1 cellular context compared by ENCODE assay signal in the genomic region with DNA sequence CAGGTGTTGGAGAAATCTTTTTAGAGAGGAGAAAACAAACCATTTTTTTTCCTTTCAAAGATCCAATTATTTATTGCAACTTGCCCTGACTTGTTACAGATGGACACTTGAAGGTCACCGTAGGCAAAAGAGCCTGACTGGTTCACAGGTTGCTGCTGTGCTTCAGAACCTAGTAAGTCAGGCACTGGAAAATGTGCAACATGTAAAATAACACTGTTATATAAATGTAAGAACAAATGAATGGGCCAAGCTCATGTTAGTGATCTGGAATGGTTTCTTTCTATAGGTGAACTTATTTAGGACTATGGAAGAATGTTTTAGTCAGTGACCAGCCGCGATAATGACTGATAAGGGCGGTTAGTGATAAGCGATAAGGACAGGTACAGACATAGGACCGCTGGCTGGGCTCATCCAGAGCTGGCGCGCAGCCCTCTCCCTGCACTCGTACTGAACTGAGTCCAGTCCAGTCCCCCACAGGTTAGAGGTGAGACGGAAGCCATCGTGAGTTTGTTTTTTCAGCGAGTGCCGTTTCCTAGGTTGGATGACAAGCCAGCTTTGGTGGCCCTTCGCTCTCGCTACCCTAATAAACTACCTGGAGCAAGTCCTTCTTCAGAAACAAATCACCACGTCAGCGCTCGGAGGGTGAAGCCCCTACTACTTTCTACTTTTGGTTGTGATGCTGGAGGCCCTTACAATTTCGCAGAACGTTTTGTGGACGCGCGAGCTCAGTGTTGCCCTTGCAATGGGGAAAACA.
TF ChIP-seq lines count a peak whose summit lies in the region.

No MANE protein-coding gene starts in this region.

TF ChIP-seq in GM23338, 12 proteins besides CTCF, POLR2A, EP300 and RAD21 (continued from another document):
- TF ChIP-seq ZNF331 (CRISPR knock-in tag; IDR thresholded peaks at IDR 0.05; ENCODE audit: low read depth) (no peak), POLR2AphosphoS5 (IDR thresholded peaks at IDR 0.05; ENCODE audit: low read depth) (no peak)
